1 cellular context compared by ENCODE assay signal in genomic region chr17:47937915-47938314, GRCh38.
TF ChIP-seq lines count a peak whose summit lies in the region.

No MANE protein-coding gene starts in this region.

TF ChIP-seq in GM12878, 131 proteins besides CTCF, POLR2A, EP300 and RAD21:
- TF ChIP-seq NFIC (IDR thresholded peaks at IDR 0.05; ENCODE audit: low read depth, low read length) (0 out of 2 replicates have a peak, but pooled peaks have one; percentile 23), NRF1 (conservative IDR thresholded peaks at IDR 0.05; ENCODE audit: low read depth, low read length) (no peak), SKIL (IDR thresholded peaks at IDR 0.05; ENCODE audit: low read depth, poor library complexity, severe bottlenecking) (peak; percentile 27), SUPT20H (IDR thresholded peaks at IDR 0.05; ENCODE audit: borderline replicate concordance, control insufficient read depth, low read depth, low read length) (no peak), CBX5 (IDR thresholded peaks at IDR 0.05; ENCODE audit: low read depth) (0 out of 2 replicates have a peak, but pooled peaks have one; percentile 31), NR2F1 (conservative IDR thresholded peaks at IDR 0.05) (peak; percentile 67), RUNX3 (IDR thresholded peaks at IDR 0.05; ENCODE audit: low read length) (peak; percentile 50), ESRRA (IDR thresholded peaks at IDR 0.05; ENCODE audit: low read length) (no peak), IKZF2 (IDR thresholded peaks at IDR 0.05) (peak; percentile 62 to 65; a peak in 3 of 4 replicates), ATF2 (IDR thresholded peaks at IDR 0.05; ENCODE audit: low read length) (0 out of 2 replicates have a peak, but pooled peaks have one; percentile 27), PML (IDR thresholded peaks at IDR 0.05; ENCODE audit: low read length) (0 out of 2 replicates have a peak, but pooled peaks have one; percentile 29), ATF7 (IDR thresholded peaks at IDR 0.05; ENCODE audit: low read depth) (0 out of 2 replicates have a peak, but pooled peaks have one; percentile 29), IKZF1 (conservative IDR thresholded peaks at IDR 0.05) (peak; percentile 48), RELB (IDR thresholded peaks at IDR 0.05; ENCODE audit: low read depth) (peak; percentile 82), SMARCA5 (IDR thresholded peaks at IDR 0.05) (no peak), EED (IDR thresholded peaks at IDR 0.05; ENCODE audit: low read depth) (peak; percentile 38; the same call in 1 of the 2 replicates), BHLHE40 (IDR thresholded peaks at IDR 0.05; ENCODE audit: borderline replicate concordance in 1 of 2, low read depth in 2 of 2, low read length in 1 of 2) (0 out of 4 replicates have a peak, but pooled peaks of 1 of the 2 experiments have one; percentile 8)
